16 cellular contexts compared by ENCODE assay signal in the genomic region with DNA sequence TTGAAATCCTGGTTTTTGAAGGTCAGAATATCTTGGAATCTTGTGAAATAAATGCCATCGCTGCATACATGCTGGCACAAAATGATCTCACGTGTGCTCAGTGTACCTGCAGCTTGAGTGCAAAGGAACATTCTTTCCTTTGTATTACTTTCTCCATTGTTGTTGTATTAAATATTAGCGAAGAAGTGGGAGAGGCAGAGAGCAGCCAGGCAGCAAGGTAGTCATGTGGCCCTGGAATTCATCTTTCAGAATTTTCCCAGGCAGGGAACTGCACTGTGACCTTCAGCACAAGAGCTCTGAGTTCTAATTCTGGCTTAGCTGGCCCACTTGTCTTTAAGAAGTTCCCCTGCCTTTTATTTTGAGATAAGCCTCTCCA.
DNase-seq lines count a peak whose midpoint lies in the region; ATAC-seq and TF ChIP-seq lines count a peak whose summit lies in the region.
"Had no signal": no experiment of that assay in that cellular context is flagged by ENCODE, and none has a peak within 500 bp of the region (broad histone marks: within the 10 kb centered on the region; RNA-seq: fewer than 3 reads in every experiment).

No MANE protein-coding gene starts in this region.

- peaks cover 86% of the 10 kb centered on the region for H3K79me2 ChIP-seq in ACC112 (ENCODE audit: control insufficient read depth, insufficient read depth, low read length, unreplicated experiment)

- ATAC-seq in naive thymus-derived CD4-positive, alpha-beta T cell = no peak
- ATAC-seq in HG03571 (IDR thresholded peaks at IDR 0.05; ENCODE audit: unreplicated experiment) (no peak), GM18868 (IDR thresholded peaks at IDR 0.05; ENCODE audit: unreplicated experiment) (no peak), HG02970 (IDR thresholded peaks at IDR 0.05; ENCODE audit: low FRiP score, unreplicated experiment) (no peak)
- ATAC-seq: GM12878 had no signal

- no peak for TF ChIP-seq CTCF in brain microvascular endothelial cell (IDR thresholded peaks at IDR 0.05; ENCODE audit: low read depth, low read length, missing control alignments)

- H3K27me3 ChIP-seq in ACC112 (ENCODE audit: insufficient read depth, low read length) = no peaks in the 10 kb centered on the region
- no peaks in the 10 kb centered on the region for H3K27me3 ChIP-seq in brain microvascular endothelial cell (replicated peaks)
- H3K27me3 ChIP-seq in naive thymus-derived CD4-positive, alpha-beta T cell (ENCODE audit: control insufficient read depth in 2 of 2, insufficient read depth in 2 of 2, low read length in 2 of 2) = no peaks in the 10 kb centered on the region

- H3K27ac ChIP-seq in ACC112 (ENCODE audit: low read depth, low read length) = peak overlapping the region; percentile 98
- peak overlapping the region; percentile 97 for H3K27ac ChIP-seq in brain microvascular endothelial cell
- H3K27ac ChIP-seq in naive thymus-derived CD4-positive, alpha-beta T cell (ENCODE audit: low read depth, low read length) = no peak overlapping the region
- H3K27ac ChIP-seq: SK-N-MC had no signal

- H3K4me3 ChIP-seq in ACC112 (ENCODE audit: low read depth, low read length) (no peak overlapping the region), brain microvascular endothelial cell (ENCODE audit: low read depth, low read length) (no peak overlapping the region)
- H3K4me3 ChIP-seq in naive thymus-derived CD4-positive, alpha-beta T cell (ENCODE audit: low read length) = no peak overlapping the region
- H3K4me3 ChIP-seq: GM12878, mucosa of descending colon, SK-N-MC had no signal

- peak overlapping the region in 7 of 9 donors; percentile 78 to 99 (median 93) for H3K27ac Mint-ChIP-seq in naive thymus-derived CD4-positive, alpha-beta T cell

- POLR2A ChIA-PET in naive thymus-derived CD4-positive, alpha-beta T cell (lab: Charles Lee) = interaction anchor here (0.7 kb wide), 1 partner anchor 128 kb away, joined by 3 read pairs; no protein-coding TSS in a partner anchor

- CTCF ChIA-PET in naive thymus-derived CD4-positive, alpha-beta T cell (lab: Charles Lee) = interaction anchor here (1.0 kb wide), 1 partner anchor 659 kb away, joined by 3 read pairs; no protein-coding TSS in a partner anchor

- H3K9ac ChIP-seq in ES-I3 (ENCODE audit: low read depth, low read length) = peak overlapping the region; percentile 21

- DNase-seq in brain microvascular endothelial cell = no peak
- DNase-seq in naive thymus-derived CD4-positive, alpha-beta T cell = no peak
- no peak for DNase-seq in activated CD4-positive, alpha-beta T cell treated with anti-CD3 and anti-CD28 coated beads, Interleukin-2, amount 50 U/mL, for 4 hours
- DNase-seq: foreskin melanocyte; NCI-H1092; NCI-H2227 treated with DMSO at 0.1 percent for 48 hours; stimulated activated CD4-positive, alpha-beta T cell treated with anti-CD3 and anti-CD28 coated beads, Interleukin-1b, Interleukin-23, amount 100 ng/mL, for 48 hours; stimulated activated CD8-positive, alpha-beta memory T cell treated with anti-CD3 and anti-CD28 coated beads, Interleukin-4, amount 100 ng/mL, for 48 hours had no signal

- in situ Hi-C loops in brain microvascular endothelial cell (cut with HindIII; ENCODE audit: low pct_ligation_motif_present, low sequenced_read_pairs) = loop anchor here (10.0 to 25.0 kb wide), 2 partner anchors 245 to 368 kb away; no protein-coding TSS in a partner anchor

- intact Hi-C loops in naive thymus-derived CD4-positive, alpha-beta T cell (cut with micrococcal nuclease) = loop anchor here in 1 of 2 donors (5.0 kb wide), 1 partner anchor 650 kb away; no protein-coding TSS in a partner anchor

- no peaks in the 10 kb centered on the region for H3K9me3 ChIP-seq in ES-I3 (ENCODE audit: control insufficient read depth, insufficient read depth, low read length)
- H3K9me3 ChIP-seq in naive thymus-derived CD4-positive, alpha-beta T cell (ENCODE audit: control insufficient read depth in 2 of 3, low read length in 3 of 3) = no peaks in the 10 kb centered on the region
- H3K9me3 ChIP-seq: mucosa of descending colon had no signal

- H3K36me3 ChIP-seq in ACC112 (ENCODE audit: insufficient read depth, low read length) = no peaks in the 10 kb centered on the region
- H3K36me3 ChIP-seq in ES-I3 (ENCODE audit: insufficient read depth, low read length) = no peaks in the 10 kb centered on the region
- no peaks in the 10 kb centered on the region for H3K36me3 ChIP-seq in brain microvascular endothelial cell (replicated peaks)
- H3K36me3 ChIP-seq in naive thymus-derived CD4-positive, alpha-beta T cell (ENCODE audit: control insufficient read depth in 2 of 3, insufficient read depth in 3 of 3, low read length in 3 of 3) = peaks cover 0 to 52% (median 22%) of the 10 kb centered on the region in 3 experiments

- H3K4me3 Mint-ChIP-seq in naive thymus-derived CD4-positive, alpha-beta T cell = no peak overlapping the region

- H3K9me3 Mint-ChIP-seq in naive thymus-derived CD4-positive, alpha-beta T cell = peaks cover 0 to 8% (median 0%) of the 10 kb centered on the region in 11 donors

- H3K36me3 Mint-ChIP-seq in naive thymus-derived CD4-positive, alpha-beta T cell = peaks cover 17 to 44% (median 34%) of the 10 kb centered on the region in 5 donors

- H2AFZ ChIP-seq in ACC112 (ENCODE audit: low read length, unreplicated experiment) = no peak overlapping the region

- H3K27me3 Mint-ChIP-seq in naive thymus-derived CD4-positive, alpha-beta T cell = no peaks in the 10 kb centered on the region

- peaks cover 48 to 95% (median 91%) of the 10 kb centered on the region in 7 donors for H3K4me1 Mint-ChIP-seq in naive thymus-derived CD4-positive, alpha-beta T cell

- H3K4me1 ChIP-seq in ACC112 (ENCODE audit: control insufficient read depth, insufficient read depth, low read length, unreplicated experiment) (peaks cover 78% of the 10 kb centered on the region), ES-I3 (ENCODE audit: insufficient read depth, low read length) (peaks cover 48% of the 10 kb centered on the region)
- H3K4me1 ChIP-seq in naive thymus-derived CD4-positive, alpha-beta T cell (ENCODE audit: control insufficient read depth in 2 of 2, insufficient read depth in 2 of 2, low read length in 2 of 2) = peaks cover 33 to 38% of the 10 kb centered on the region in 2 donors
